9 cellular contexts compared by ENCODE assay signal in genomic region chr1:26292735-26293134, GRCh38. TPM values are rescaled to one million over a fixed set of nuclear protein-coding genes. Genes with fewer than 3 reads are reported as not detected.
A peak's percentile ranks its signal among the peaks of the same experiment; 100 is the strongest.
DNase-seq lines count a peak whose midpoint lies in the region; ATAC-seq and TF ChIP-seq lines count a peak whose summit lies in the region.
"Not testable (repeated sequence)": the region's sequence is repeated elsewhere in the genome, so short reads cannot be mapped to it uniquely, and the experiment has no call there.
"Had no signal": no experiment of that assay in that cellular context is flagged by ENCODE, and none has a peak within 500 bp of the region (broad histone marks: within the 10 kb centered on the region; RNA-seq: fewer than 3 reads in every experiment).

No MANE protein-coding gene starts in this region.

- peaks cover 46% of the 10 kb centered on the region for H3K36me3 ChIP-seq in OCI-LY7 (ENCODE audit: insufficient read depth, low read length)

- ATAC-seq in activated CD8-positive, alpha-beta T cell treated with anti-CD3 and anti-CD28 coated beads for 36 hours; memory B cell (ENCODE audit: low read depth); stimulated activated effector memory CD8-positive, alpha-beta T cell treated with anti-CD3 and anti-CD28 coated beads, Interleukin-12 subunit alpha, Interleukin-12 subunit beta, amount 100 ng/mL, for 72 hours: not testable (repeated sequence)

- peak overlapping the region; percentile 85 to 100 (median 100) for H3K27ac Mint-ChIP-seq in IgD-negative memory B cell
- H3K27ac Mint-ChIP-seq in activated CD8-positive, alpha-beta T cell treated with anti-CD3 and anti-CD28 coated beads for 36 hours: peak overlapping the region; percentile 52
- H3K27ac Mint-ChIP-seq in activated naive CD8-positive, alpha-beta T cell: peak overlapping the region; percentile 50
- H3K27ac Mint-ChIP-seq in memory B cell: peak overlapping the region; percentile 96
- H3K27ac Mint-ChIP-seq in stimulated activated effector memory CD8-positive, alpha-beta T cell treated with anti-CD3 and anti-CD28 coated beads, Interleukin-12 subunit alpha, Interleukin-12 subunit beta, amount 100 ng/mL, for 72 hours: peak overlapping the region; percentile 93

- TF ChIP-seq CTCF in OCI-LY7 (conservative IDR thresholded peaks at IDR 0.05; ENCODE audit: low read length); activated CD8-positive, alpha-beta T cell treated with anti-CD3 and anti-CD28 coated beads for 36 hours (IDR thresholded peaks at IDR 0.05): not testable (repeated sequence)

- BruUV-seq in OCI-LY7 (replicated peaks; lab: Mats Ljungman, UMichigan): not testable (repeated sequence)

- H3K9me2 ChIP-seq in OCI-LY7 (ENCODE audit: insufficient read depth, low read length): not testable (repeated sequence)

- not testable (repeated sequence) for H3K4me3 ChIP-seq in OCI-LY7 (ENCODE audit: low read depth, low read length, poor library complexity, severe bottlenecking)

- H4K20me1 ChIP-seq in OCI-LY7 (ENCODE audit: insufficient read depth, low read length): not testable (repeated sequence)

- H3K4me2 ChIP-seq in OCI-LY7 (ENCODE audit: low read length): not testable (repeated sequence)

- POLR2A ChIA-PET in OCI-LY7 (lab: Charles Lee): interaction anchor here (2.4 to 11.0 kb wide), 3 partner anchors 8 to 26 kb away, joined by 7 to 273 read pairs (median 106); partner anchors contain the start of genes CD52 and UBXN11
- POLR2A ChIA-PET in activated CD8-positive, alpha-beta T cell treated with anti-CD3 and anti-CD28 coated beads for 36 hours (lab: Charles Lee): interaction anchor here (1.6 to 19.5 kb wide), 3 partner anchors 6 to 25 kb away, joined by 5 to 284 read pairs (median 44); partner anchors contain the start of genes CD52 and UBXN11

- H3K9me3 Mint-ChIP-seq in IgD-negative memory B cell; activated CD8-positive, alpha-beta T cell treated with anti-CD3 and anti-CD28 coated beads for 36 hours; activated naive CD8-positive, alpha-beta T cell (ENCODE audit: low read depth); memory B cell; stimulated activated effector memory CD8-positive, alpha-beta T cell treated with anti-CD3 and anti-CD28 coated beads, Interleukin-12 subunit alpha, Interleukin-12 subunit beta, amount 100 ng/mL, for 72 hours: not testable (repeated sequence)

- H3K36me3 Mint-ChIP-seq in IgD-negative memory B cell; activated naive CD8-positive, alpha-beta T cell; memory B cell: not testable (repeated sequence)
- H3K36me3 Mint-ChIP-seq in activated CD8-positive, alpha-beta T cell treated with anti-CD3 and anti-CD28 coated beads for 36 hours (ENCODE audit: low read depth): peaks cover 13% of the 10 kb centered on the region
- peaks cover 33% of the 10 kb centered on the region for H3K36me3 Mint-ChIP-seq in stimulated activated effector memory CD8-positive, alpha-beta T cell treated with anti-CD3 and anti-CD28 coated beads, Interleukin-12 subunit alpha, Interleukin-12 subunit beta, amount 100 ng/mL, for 72 hours

- not testable (repeated sequence) for H3K27me3 Mint-ChIP-seq in IgD-negative memory B cell; activated CD8-positive, alpha-beta T cell treated with anti-CD3 and anti-CD28 coated beads for 36 hours; activated naive CD8-positive, alpha-beta T cell; memory B cell

- H3K4me1 Mint-ChIP-seq in IgD-negative memory B cell (peaks cover 34 to 52% (median 46%) of the 10 kb centered on the region in 3 donors), memory B cell (peaks cover 61% of the 10 kb centered on the region)
- H3K4me1 Mint-ChIP-seq in activated CD8-positive, alpha-beta T cell treated with anti-CD3 and anti-CD28 coated beads for 36 hours (ENCODE audit: low read depth): peaks cover 47% of the 10 kb centered on the region
- H3K4me1 Mint-ChIP-seq in activated naive CD8-positive, alpha-beta T cell (ENCODE audit: low read depth): peaks cover 52% of the 10 kb centered on the region
- H3K4me1 Mint-ChIP-seq in stimulated activated effector memory CD8-positive, alpha-beta T cell treated with anti-CD3 and anti-CD28 coated beads, Interleukin-12 subunit alpha, Interleukin-12 subunit beta, amount 100 ng/mL, for 72 hours: peaks cover 60% of the 10 kb centered on the region

- CTCF ChIA-PET in OCI-LY7 (lab: Charles Lee; ENCODE audit: unreplicated experiment): interaction anchor here (1.6 kb wide), 1 partner anchor 25 kb away, joined by 3 read pairs; the partner anchor contains the start of gene CD52
- CTCF ChIA-PET in activated CD8-positive, alpha-beta T cell treated with anti-CD3 and anti-CD28 coated beads for 36 hours (lab: Charles Lee): interaction anchor here (1.0 to 10.4 kb wide), 3 partner anchors 17 to 124 kb away, joined by 3 to 227 read pairs (median 10); partner anchors contain the start of gene CD52

- H3K79me2 ChIP-seq in OCI-LY7 (ENCODE audit: insufficient read depth, low read depth, low read length): not testable (repeated sequence)

- peak; percentile 41 for DNase-seq in CD1c-positive myeloid dendritic cell (ENCODE audit: extremely low spot score)
- DNase-seq in OCI-LY7 (ENCODE audit: low spot score); activated CD8-positive, alpha-beta T cell treated with anti-CD3 and anti-CD28 coated beads for 36 hours; memory B cell (ENCODE audit: low spot score in 2 of 2); stimulated activated effector memory CD8-positive, alpha-beta T cell treated with anti-CD3 and anti-CD28 coated beads, Interleukin-12 subunit alpha, Interleukin-12 subunit beta, amount 100 ng/mL, for 72 hours (ENCODE audit: low spot score in 2 of 2): not testable (repeated sequence)

- H3K4me1 ChIP-seq in OCI-LY7 (ENCODE audit: insufficient read depth, low read length, poor library complexity, severe bottlenecking): peaks cover 55% of the 10 kb centered on the region

- H3K9me3 ChIP-seq in OCI-LY7 (ENCODE audit: low read length): not testable (repeated sequence)

- peak overlapping the region; percentile 34 for H3K27ac ChIP-seq in OCI-LY7 (ENCODE audit: low read depth, low read length, poor library complexity, severe bottlenecking)

- H2AFZ ChIP-seq in OCI-LY7 (ENCODE audit: low read length): not testable (repeated sequence)

- peak overlapping the region in 3 of 4 donors; percentile 46 to 85 (median 48) for H3K4me3 Mint-ChIP-seq in IgD-negative memory B cell
- H3K4me3 Mint-ChIP-seq in activated CD8-positive, alpha-beta T cell treated with anti-CD3 and anti-CD28 coated beads for 36 hours; activated naive CD8-positive, alpha-beta T cell; stimulated activated effector memory CD8-positive, alpha-beta T cell treated with anti-CD3 and anti-CD28 coated beads, Interleukin-12 subunit alpha, Interleukin-12 subunit beta, amount 100 ng/mL, for 72 hours: not testable (repeated sequence)
- peak overlapping the region; percentile 14 for H3K4me3 Mint-ChIP-seq in memory B cell

- intact Hi-C loops in OCI-LY7 (cut with micrococcal nuclease; ENCODE audit: unreplicated experiment); activated CD8-positive, alpha-beta T cell treated with anti-CD3 and anti-CD28 coated beads for 36 hours (cut with micrococcal nuclease): not testable (repeated sequence)

RNA-seq across cellular contexts. Expression of gene SH3BGRL3, which starts 12.8 kb away (rescaled TPM):
- 1,152 TPM for polyA plus RNA-seq in IgD-negative memory B cell
- 18.6 and 25.3 TPM in 2 replicates for total RNA-seq in OCI-LY7 (2014; rRNA removed; shearing (Covaris generic))
- 58.6 and 60.9 TPM in 2 replicates for total RNA-seq in OCI-LY7 (2022)
- total RNA-seq in activated CD8-positive, alpha-beta T cell treated with anti-CD3 and anti-CD28 coated beads for 36 hours: 100 to 1,000 TPM; 309 to 316 TPM

RNA-seq across cellular contexts. Expression of gene UBXN11, which starts 13.7 kb away (rescaled TPM):
- polyA plus RNA-seq in IgD-negative memory B cell: 11.2 TPM
- 74.2 and 75.8 TPM in 2 replicates for total RNA-seq in OCI-LY7 (2014; rRNA removed; shearing (Covaris generic))
- 98.6 and 111 TPM in 2 replicates for total RNA-seq in OCI-LY7 (2022)
- 10 to 100 TPM; 24.9 to 26.0 TPM for total RNA-seq in activated CD8-positive, alpha-beta T cell treated with anti-CD3 and anti-CD28 coated beads for 36 hours

RNA-seq across cellular contexts. Expression of gene CD52, which starts 25.0 kb away (rescaled TPM):
- 10,525 TPM for polyA plus RNA-seq in IgD-negative memory B cell
- 409 and 470 TPM in 2 replicates for total RNA-seq in OCI-LY7 (2014; rRNA removed; shearing (Covaris generic))
- total RNA-seq in OCI-LY7 (2022): 677 and 769 TPM in 2 replicates
- total RNA-seq in activated CD8-positive, alpha-beta T cell treated with anti-CD3 and anti-CD28 coated beads for 36 hours: 100 to 1,000 TPM; 324 to 344 TPM
- total RNA-seq: HepG2 had no signal
- polyA plus RNA-seq: A549 had no signal

RNA-seq across cellular contexts. Expression of gene CEP85, which starts 58.7 kb away (rescaled TPM):
- polyA plus RNA-seq in IgD-negative memory B cell: 6.6 TPM
- total RNA-seq in OCI-LY7 (2014; rRNA removed; shearing (Covaris generic)): 46.4 and 55.2 TPM in 2 replicates
- total RNA-seq in OCI-LY7 (2022): 47.1 and 53.6 TPM in 2 replicates
- 10 to 100 TPM; 32.8 to 33.7 TPM for total RNA-seq in activated CD8-positive, alpha-beta T cell treated with anti-CD3 and anti-CD28 coated beads for 36 hours

Comparison
In these comparisons a context has a peak if more than half of its experiments do, and no peak if none do; other contexts are left out.
1. H3K27ac Mint-ChIP-seq: peak in every context shown above with its lines; median percentile 100 in IgD-negative memory B cell; 96 in memory B cell; 93 in stimulated activated effector memory CD8-positive, alpha-beta T cell treated with anti-CD3 and anti-CD28 coated beads, Interleukin-12 subunit alpha, Interleukin-12 subunit beta, amount 100 ng/mL, for 72 hours; 52 in activated CD8-positive, alpha-beta T cell treated with anti-CD3 and anti-CD28 coated beads for 36 hours; 50 in activated naive CD8-positive, alpha-beta T cell.
2. RNA of gene SH3BGRL3, which starts 12.8 kb away (total RNA-seq): 309 to 316 TPM in activated CD8-positive, alpha-beta T cell treated with anti-CD3 and anti-CD28 coated beads for 36 hours; 18.6 to 60.9 TPM in OCI-LY7; every median in the first group is over 4 times any median in the second.